Comparison of ENCODE assay signal across 1 cellular context in genomic region chrX:130060122-130061069, GRCh38.
A peak's percentile ranks its signal among the peaks of the same experiment; 100 is the strongest.
TF ChIP-seq lines count a peak whose summit lies in the region.

No MANE protein-coding gene starts in this region.

TF ChIP-seq in HepG2, 621 proteins besides CTCF, POLR2A, EP300 and RAD21 (continued from another document and continues in another):
- TF ChIP-seq AFF4 (CRISPR knock-in tag; IDR thresholded peaks at IDR 0.05): no peak
- 0 out of 2 replicates have a peak, but pooled peaks have one; percentile 26 for TF ChIP-seq NFAT5 (CRISPR knock-in tag; IDR thresholded peaks at IDR 0.05)
- no peak for TF ChIP-seq SIX1 (CRISPR knock-in tag; IDR thresholded peaks at IDR 0.05; ENCODE audit: borderline replicate concordance)
- TF ChIP-seq ZNF687 (CRISPR knock-in tag; IDR thresholded peaks at IDR 0.05): peak; percentile 85
- TF ChIP-seq ZNF224 (CRISPR knock-in tag; IDR thresholded peaks at IDR 0.05): no peak
- TF ChIP-seq ZNF547 (CRISPR knock-in tag; IDR thresholded peaks at IDR 0.05): peak; percentile 23; the same call in 1 of the 2 replicates
- peak; percentile 43; the same call in 1 of the 2 replicates for TF ChIP-seq UBTF (CRISPR knock-in tag; IDR thresholded peaks at IDR 0.05)
- TF ChIP-seq TGIF2 (CRISPR knock-in tag; IDR thresholded peaks at IDR 0.05): peak; percentile 38; the same call in 1 of the 2 replicates
- no peak for TF ChIP-seq ZBTB42 (CRISPR knock-in tag; IDR thresholded peaks at IDR 0.05)
- TF ChIP-seq SNAPC5 (CRISPR knock-in tag; IDR thresholded peaks at IDR 0.05; ENCODE audit: borderline replicate concordance): no peak
- TF ChIP-seq SPEN (CRISPR knock-in tag; IDR thresholded peaks at IDR 0.05; ENCODE audit: low read depth): no peak
- peak; percentile 42; the same call in 1 of the 2 replicates for TF ChIP-seq SALL1 (CRISPR knock-in tag; IDR thresholded peaks at IDR 0.05)
- no peak for TF ChIP-seq ELF3 (CRISPR knock-in tag; IDR thresholded peaks at IDR 0.05)
- no peak for TF ChIP-seq ZNF629 (CRISPR knock-in tag; conservative IDR thresholded peaks at IDR 0.05)
- TF ChIP-seq FOSL2 (CRISPR knock-in tag; IDR thresholded peaks at IDR 0.05): no peak
- TF ChIP-seq CC2D1A (CRISPR knock-in tag; IDR thresholded peaks at IDR 0.05): no peak
- no peak for TF ChIP-seq ZFP82 (CRISPR knock-in tag; IDR thresholded peaks at IDR 0.05; ENCODE audit: borderline replicate concordance)
- no peak for TF ChIP-seq KLF11 (CRISPR knock-in tag; IDR thresholded peaks at IDR 0.05)
- no peak for TF ChIP-seq HINFP (CRISPR knock-in tag; IDR thresholded peaks at IDR 0.05; ENCODE audit: low read depth)
- no peak for TF ChIP-seq TBP (CRISPR knock-in tag; IDR thresholded peaks at IDR 0.05)
- 0 out of 2 replicates have a peak, but pooled peaks have one; percentile 31 for TF ChIP-seq POLR2G (IDR thresholded peaks at IDR 0.05; ENCODE audit: low read depth, low read length)
- TF ChIP-seq POLR2AphosphoS5 (IDR thresholded peaks at IDR 0.05; ENCODE audit: low read depth, low read length): no peak
- TF ChIP-seq U2AF1 (optimal IDR thresholded peaks at IDR 0.05; ENCODE audit: low read depth, low read length): no peak
- no peak for TF ChIP-seq ZNF7 (CRISPR knock-in tag; IDR thresholded peaks at IDR 0.05)
- TF ChIP-seq ARID4A (CRISPR knock-in tag; IDR thresholded peaks at IDR 0.05; ENCODE audit: borderline replicate concordance): peak; percentile 60
- TF ChIP-seq MAX (IDR thresholded peaks at IDR 0.05): peak; percentile 92
- no peak for TF ChIP-seq HOXA9 (CRISPR knock-in tag; IDR thresholded peaks at IDR 0.05; ENCODE audit: borderline replicate concordance)
